Comparison of ENCODE assay signal across 14 cellular contexts in the genomic region with DNA sequence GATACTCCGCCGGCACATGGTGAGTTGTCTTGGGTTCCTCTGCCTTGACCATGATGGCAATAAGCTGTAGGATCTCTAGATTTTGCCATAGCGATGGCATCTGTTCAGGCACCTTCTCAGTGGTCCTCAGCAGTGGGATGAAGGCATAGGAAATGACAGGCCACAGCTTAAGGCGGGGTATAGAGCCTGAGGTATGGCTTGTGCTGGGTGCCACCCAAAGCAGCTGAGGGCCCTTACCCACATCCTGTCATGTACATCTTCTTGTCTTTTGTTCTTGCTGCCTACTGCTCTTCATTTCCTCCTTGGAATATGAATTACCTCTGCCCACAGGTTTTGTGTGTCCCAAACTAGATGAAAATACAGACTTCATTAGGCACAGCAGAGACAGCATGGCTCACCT. TPM values are rescaled to one million over a fixed set of nuclear protein-coding genes. Genes with fewer than 3 reads are reported as not detected.
DNase-seq lines count a peak whose midpoint lies in the region; ATAC-seq and TF ChIP-seq lines count a peak whose summit lies in the region.
"Had no signal": no experiment of that assay in that cellular context is flagged by ENCODE, and none has a peak within 500 bp of the region (broad histone marks: within the 10 kb centered on the region; RNA-seq: fewer than 3 reads in every experiment).

No MANE protein-coding gene starts in this region.

- no peaks in the 10 kb centered on the region for H3K9me3 ChIP-seq in thyroid gland
- H3K9me3 ChIP-seq: heart left ventricle, right atrium auricular region had no signal

- WGBS in thyroid gland, 2 donors = 91 to 98% methylated on average over 4 of the region's 4 CpGs

- ATAC-seq in left cardiac atrium = peak; percentile 32 to 65
- no peak for ATAC-seq in left ventricle myocardium superior
- ATAC-seq in naive thymus-derived CD8-positive, alpha-beta T cell = peak; percentile 98 to 100
- ATAC-seq in GM21737 (IDR thresholded peaks at IDR 0.05; ENCODE audit: unreplicated experiment) = no peak
- no peak for ATAC-seq in GM19455 (IDR thresholded peaks at IDR 0.05; ENCODE audit: unreplicated experiment)
- ATAC-seq: Panc1 had no signal

- no peak overlapping the region for H3K4me3 ChIP-seq in thyroid gland (replicated peaks in 1 of 3)
- H3K4me3 ChIP-seq: heart left ventricle, right atrium auricular region had no signal

- H3K4me3 Mint-ChIP-seq in naive thymus-derived CD8-positive, alpha-beta T cell = peak overlapping the region; percentile 58 to 90 (median 82)

- peaks cover 56 to 58% of the 10 kb centered on the region in 2 donors for H3K4me1 ChIP-seq in thyroid gland

- H3K27me3 ChIP-seq in thyroid gland = no peaks in the 10 kb centered on the region
- H3K27me3 ChIP-seq: heart left ventricle, right atrium auricular region had no signal

- peak overlapping the region in 2 of 3 donors; percentile 29 to 86 for H3K27ac ChIP-seq in thyroid gland
- H3K27ac ChIP-seq: right atrium auricular region had no signal

- POLR2A ChIA-PET in naive thymus-derived CD8-positive, alpha-beta T cell (lab: Charles Lee) = interaction anchor here (0.6 to 3.1 kb wide), 13 partner anchors 11 to 1016 kb away, joined by 3 to 18 read pairs (median 3); a partner anchor contains a TSS

- no peak for TF ChIP-seq CTCF in thyroid gland (IDR thresholded peaks at IDR 0.05)

- TF ChIP-seq POLR2A in thyroid gland (IDR thresholded peaks at IDR 0.05) = no peak

- H3K4me1 Mint-ChIP-seq in naive thymus-derived CD8-positive, alpha-beta T cell = peaks cover 34 to 86% (median 82%) of the 10 kb centered on the region in 4 donors

- no peaks in the 10 kb centered on the region for H3K27me3 Mint-ChIP-seq in naive thymus-derived CD8-positive, alpha-beta T cell

- H3K36me3 ChIP-seq in thyroid gland = peaks cover 19 to 32% of the 10 kb centered on the region in 2 donors

- DNase-seq in left cardiac atrium = no peak
- no peak for DNase-seq in left ventricle myocardium superior
- peak; percentile 37 to 45 for DNase-seq in activated T-cell treated with anti-CD3 and anti-CD28 coated beads, Interleukin-2, amount 50 U/mL, for 48 hours
- peak; percentile 23 to 84 (median 70) for DNase-seq in naive thymus-derived CD8-positive, alpha-beta T cell
- DNase-seq in thyroid gland = no peak
- no peak for DNase-seq in epidermal melanocyte (ENCODE audit: insufficient read length, low spot score)
- DNase-seq: heart left ventricle, mesenchymal stem cell, NCI-H1694 treated with DMSO at 0.1 percent for 48 hours, trophoblast cell had no signal

- H3K36me3 Mint-ChIP-seq in naive thymus-derived CD8-positive, alpha-beta T cell = peaks cover 6 to 74% (median 34%) of the 10 kb centered on the region in 3 donors

- H3K27ac Mint-ChIP-seq in naive thymus-derived CD8-positive, alpha-beta T cell = peak overlapping the region; percentile 84 to 99 (median 98)

- intact Hi-C loops in left cardiac atrium (cut with DNase I) = no loop called here
- intact Hi-C loops in left ventricle myocardium superior (cut with micrococcal nuclease) = no loop called here
- intact Hi-C loops in thyroid gland (cut with DNase I) = no loop called here

- no peaks in the 10 kb centered on the region for H3K9me3 Mint-ChIP-seq in naive thymus-derived CD8-positive, alpha-beta T cell

RNA-seq across cellular contexts. Expression of a gene that starts 29.5 kb away (rescaled TPM):
- total RNA-seq in left cardiac atrium (10 to 100 TPM; 47.5 to 49.0 TPM), left ventricle myocardium superior (52.8 TPM), thyroid gland (100 to 1,000 TPM in 1 of 4 donors, 10 to 100 TPM in 3; 57.5 to 127 (median 76.1) TPM)
- total RNA-seq in naive thymus-derived CD8-positive, alpha-beta T cell = 100 to 1,000 TPM; 120 TPM
- polyA plus RNA-seq in naive thymus-derived CD8-positive, alpha-beta T cell = 10 to 100 TPM; 34.4 to 51.1 (median 39.2) TPM

RNA-seq across cellular contexts. Expression of a gene that starts 29.9 kb away (rescaled TPM):
- total RNA-seq in left cardiac atrium (not detected), left ventricle myocardium superior (not detected), thyroid gland (not detected)
- total RNA-seq in naive thymus-derived CD8-positive, alpha-beta T cell = not detected
- polyA plus RNA-seq in naive thymus-derived CD8-positive, alpha-beta T cell = not detected
- total RNA-seq: right atrium auricular region had no signal
- polyA plus RNA-seq: heart left ventricle had no signal

RNA-seq across cellular contexts. Expression of a gene that starts 54.1 kb away (rescaled TPM):
- total RNA-seq in left cardiac atrium = 10 to 100 TPM in 1 of 2 donors, 1 to 10 TPM in 1; 5.3 to 13.9 TPM
- total RNA-seq in left ventricle myocardium superior = 11.2 TPM
- 10 to 100 TPM; 84.5 to 90.8 TPM for total RNA-seq in naive thymus-derived CD8-positive, alpha-beta T cell
- 10 to 100 TPM; 36.9 to 53.6 (median 46.7) TPM for polyA plus RNA-seq in naive thymus-derived CD8-positive, alpha-beta T cell
- total RNA-seq in thyroid gland = 10 to 100 TPM; 12.4 to 41.5 (median 23.3) TPM

Comparison
In these comparisons a context has a peak if more than half of its experiments do, and no peak if none do; other contexts are left out.
1. ATAC-seq: peak in left cardiac atrium (2 of 2) and naive thymus-derived CD8-positive, alpha-beta T cell (2 of 2); none in left ventricle myocardium superior (single experiment), GM21737 (single experiment) and GM19455 (single experiment).
2. DNase-seq: peak in activated T-cell treated with anti-CD3 and anti-CD28 coated beads, Interleukin-2, amount 50 U/mL, for 48 hours (2 of 2) and naive thymus-derived CD8-positive, alpha-beta T cell (10 of 10); none in left cardiac atrium (single experiment), left ventricle myocardium superior (single experiment), thyroid gland (0 of 2) and epidermal melanocyte (single experiment).